Comparison of ENCODE assay signal across 28 cellular contexts in the genomic region with DNA sequence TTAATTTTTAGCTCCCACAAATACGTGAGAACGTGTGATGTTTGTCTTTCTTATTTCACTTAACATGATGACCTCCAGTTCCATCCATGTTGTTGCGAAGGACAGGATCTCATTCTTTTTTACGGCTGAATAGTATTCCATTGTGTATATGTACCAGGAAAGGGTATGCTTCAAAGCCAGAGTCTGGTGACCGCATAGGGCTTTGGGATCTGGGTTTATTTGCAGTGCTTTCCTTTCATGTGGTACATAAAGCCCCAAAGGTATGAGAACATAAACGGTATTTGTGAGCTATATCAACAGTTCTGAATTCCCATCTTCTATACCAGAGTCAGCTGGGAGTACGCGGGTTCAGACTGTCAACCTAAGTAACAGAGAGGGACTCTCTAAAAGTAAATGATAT. TPM values are rescaled to one million over a fixed set of nuclear protein-coding genes. Genes with fewer than 3 reads are reported as not detected.
A peak's percentile ranks its signal among the peaks of the same experiment; 100 is the strongest.
DNase-seq lines count a peak whose midpoint lies in the region; ATAC-seq lines count a peak whose summit lies in the region.
"Had no signal": no experiment of that assay in that cellular context is flagged by ENCODE, and none has a peak within 500 bp of the region (broad histone marks: within the 10 kb centered on the region; RNA-seq: fewer than 3 reads in every experiment).

No MANE protein-coding gene starts in this region.

- H3K27me3 Mint-ChIP-seq in activated CD4-positive, alpha-beta T cell treated with anti-CD3 and anti-CD28 coated beads, Interleukin-2, amount 10 ng/mL, durations not matched to agents 7 days and 5 days = no peaks in the 10 kb centered on the region
- H3K27me3 Mint-ChIP-seq in stimulated activated naive CD8-positive, alpha-beta T cell treated with anti-CD3 and anti-CD28 coated beads, Interleukin-15, Interleukin-2, amounts not matched to agents 100 ng/mL and 50 ng/mL, for 24 hours = no peaks in the 10 kb centered on the region
- H3K27me3 Mint-ChIP-seq: CD4-positive, CD25-positive, alpha-beta regulatory T cell had no signal

- H3K27ac Mint-ChIP-seq in activated CD4-positive, alpha-beta T cell treated with anti-CD3 and anti-CD28 coated beads, Interleukin-2, amount 10 ng/mL, durations not matched to agents 7 days and 5 days = peak overlapping the region; percentile 84
- no peak overlapping the region for H3K27ac Mint-ChIP-seq in stimulated activated naive CD8-positive, alpha-beta T cell treated with anti-CD3 and anti-CD28 coated beads, Interleukin-15, Interleukin-2, amounts not matched to agents 100 ng/mL and 50 ng/mL, for 24 hours
- H3K27ac Mint-ChIP-seq: CD4-positive, CD25-positive, alpha-beta regulatory T cell; IgD-negative memory B cell had no signal

- H3K36me3 Mint-ChIP-seq in activated CD4-positive, alpha-beta T cell treated with anti-CD3 and anti-CD28 coated beads, Interleukin-2, amount 10 ng/mL, durations not matched to agents 7 days and 5 days (ENCODE audit: low read depth) = no peaks in the 10 kb centered on the region
- H3K36me3 Mint-ChIP-seq in stimulated activated naive CD8-positive, alpha-beta T cell treated with anti-CD3 and anti-CD28 coated beads, Interleukin-15, Interleukin-2, amounts not matched to agents 100 ng/mL and 50 ng/mL, for 24 hours (ENCODE audit: low read depth) = no peaks in the 10 kb centered on the region
- H3K36me3 Mint-ChIP-seq: CD4-positive, CD25-positive, alpha-beta regulatory T cell; IgD-negative memory B cell had no signal

- H3K4me1 Mint-ChIP-seq in activated CD4-positive, alpha-beta T cell treated with anti-CD3 and anti-CD28 coated beads, Interleukin-2, amount 10 ng/mL, durations not matched to agents 7 days and 5 days = peaks cover 29% of the 10 kb centered on the region
- H3K4me1 Mint-ChIP-seq in stimulated activated naive CD8-positive, alpha-beta T cell treated with anti-CD3 and anti-CD28 coated beads, Interleukin-15, Interleukin-2, amounts not matched to agents 100 ng/mL and 50 ng/mL, for 24 hours (ENCODE audit: low read depth) = peaks cover 31% of the 10 kb centered on the region

- ATAC-seq in stimulated activated naive CD8-positive, alpha-beta T cell treated with anti-CD3 and anti-CD28 coated beads, Interleukin-15, Interleukin-2, amounts not matched to agents 100 U/mL and 50 U/mL, for 24 hours = no peak
- ATAC-seq: GM12878, Right ventricle myocardium inferior, SK-N-SH treated with all-trans-retinoic acid at 6 μM for 48 hours had no signal

- POLR2A ChIA-PET in activated CD4-positive, alpha-beta T cell treated with anti-CD3 and anti-CD28 coated beads, Interleukin-2, amount 10 ng/mL, durations not matched to agents 7 days and 5 days (lab: Charles Lee) = no interaction called here

- peak overlapping the region; percentile 1 for H3K4me3 Mint-ChIP-seq in activated CD4-positive, alpha-beta T cell treated with anti-CD3 and anti-CD28 coated beads, Interleukin-2, amount 10 ng/mL, durations not matched to agents 7 days and 5 days
- peak overlapping the region; percentile 18 for H3K4me3 Mint-ChIP-seq in stimulated activated naive CD8-positive, alpha-beta T cell treated with anti-CD3 and anti-CD28 coated beads, Interleukin-15, Interleukin-2, amounts not matched to agents 100 ng/mL and 50 ng/mL, for 24 hours
- H3K4me3 Mint-ChIP-seq: CD4-positive, CD25-positive, alpha-beta regulatory T cell; IgD-negative memory B cell had no signal

- CTCF ChIA-PET in activated CD4-positive, alpha-beta T cell treated with anti-CD3 and anti-CD28 coated beads, Interleukin-2, amount 10 ng/mL, durations not matched to agents 7 days and 5 days (lab: Charles Lee) = no interaction called here

- no peaks in the 10 kb centered on the region for H3K9me3 Mint-ChIP-seq in activated CD4-positive, alpha-beta T cell treated with anti-CD3 and anti-CD28 coated beads, Interleukin-2, amount 10 ng/mL, durations not matched to agents 7 days and 5 days
- peaks cover 4% of the 10 kb centered on the region for H3K9me3 Mint-ChIP-seq in stimulated activated naive CD8-positive, alpha-beta T cell treated with anti-CD3 and anti-CD28 coated beads, Interleukin-15, Interleukin-2, amounts not matched to agents 100 ng/mL and 50 ng/mL, for 24 hours
- H3K9me3 Mint-ChIP-seq: CD4-positive, CD25-positive, alpha-beta regulatory T cell; IgD-negative memory B cell had no signal

- no peak for DNase-seq in activated CD4-positive, alpha-beta T cell treated with anti-CD3 and anti-CD28 coated beads, Interleukin-2, amount 10 ng/mL, durations not matched to agents 7 days and 5 days
- DNase-seq in activated CD4-positive, alpha-beta T cell treated with anti-CD3 and anti-CD28 coated beads, Interleukin-2, amount 50 U/mL, for 48 hours = no peak
- no peak for DNase-seq in stimulated activated naive CD8-positive, alpha-beta T cell treated with anti-CD3 and anti-CD28 coated beads, Interleukin-15, Interleukin-2, amounts not matched to agents 100 U/mL and 50 U/mL, for 24 hours
- DNase-seq in SW480 (ENCODE audit: low spot score) (peak; percentile 77), posterior vena cava (ENCODE audit: low spot score) (no peak), NCI-H345 (lab: John Stamatoyannopoulos, UW) (no peak), NCI-H146 (lab: John Stamatoyannopoulos, UW) (no peak)
- DNase-seq: Caco-2; CD4-positive, CD25-positive, alpha-beta regulatory T cell; EL; GDM1; GOT3; Kasumi-1; NCI-H1105 treated with DMSO at 0.1 percent for 48 hours; NCI-H2029; NCI-H446 treated with DMSO at 0.1 percent for 48 hours; NCI-H526; NCI-H82; PC-9; SJCRH30 had no signal

- intact Hi-C loops in posterior vena cava (cut with DNase I) = no loop called here

RNA-seq across cellular contexts. Expression of gene CRYGD, which starts 24.6 kb away (rescaled TPM):
- total RNA-seq in activated CD4-positive, alpha-beta T cell treated with anti-CD3 and anti-CD28 coated beads, Interleukin-2, amount 10 ng/mL, durations not matched to agents 7 days and 5 days = not detected
- total RNA-seq in posterior vena cava = not detected
- total RNA-seq: A172, Caco-2, GM12878, MCF 10A, PC-9, Right ventricle myocardium inferior, RPMI7951, SJCRH30 had no signal

RNA-seq across cellular contexts. Expression of gene CRYGC, which starts 29.9 kb away (rescaled TPM):
- total RNA-seq in activated CD4-positive, alpha-beta T cell treated with anti-CD3 and anti-CD28 coated beads, Interleukin-2, amount 10 ng/mL, durations not matched to agents 7 days and 5 days = not detected
- not detected for total RNA-seq in posterior vena cava
- total RNA-seq: A172; Caco-2; CD4-positive, CD25-positive, alpha-beta regulatory T cell; GM12878; MCF 10A; PC-9; Right ventricle myocardium inferior; RPMI7951; SJCRH30 had no signal

RNA-seq across cellular contexts. Expression of gene CRYGB, which starts 46.3 kb away (rescaled TPM):
- total RNA-seq in activated CD4-positive, alpha-beta T cell treated with anti-CD3 and anti-CD28 coated beads, Interleukin-2, amount 10 ng/mL, durations not matched to agents 7 days and 5 days = not detected
- not detected for total RNA-seq in posterior vena cava
- total RNA-seq: A172; Caco-2; CD4-positive, CD25-positive, alpha-beta regulatory T cell; GM12878; MCF 10A; PC-9; Right ventricle myocardium inferior; RPMI7951; SJCRH30 had no signal
